Comparison of ENCODE assay signal across 9 cellular contexts in genomic region chr13:79392882-79393563, GRCh38. TPM values are rescaled to one million over a fixed set of nuclear protein-coding genes. Genes with fewer than 3 reads are reported as not detected.
DNase-seq lines count a peak whose midpoint lies in the region; ATAC-seq and TF ChIP-seq lines count a peak whose summit lies in the region.
"Had no signal": no experiment of that assay in that cellular context is flagged by ENCODE, and none has a peak within 500 bp of the region (broad histone marks: within the 10 kb centered on the region; RNA-seq: fewer than 3 reads in every experiment).

No MANE protein-coding gene starts in this region.

- H3K27ac Mint-ChIP-seq in IgD-negative memory B cell (peak overlapping the region; percentile 80 to 98 (median 94)), neural progenitor cell (no peak overlapping the region)
- peak overlapping the region; percentile 74 for H3K27ac Mint-ChIP-seq in activated T-helper 2 cell treated with anti-CD3 and anti-CD28 coated beads, Interferon-gamma antibody, Interleukin-2, Interleukin-4, amounts not matched to agents 10 μg/mL and 5 μg/mL and 100 μg/mL, durations not matched to agents 14 hours and 24 hours and 36 hours

- H3K27me3 Mint-ChIP-seq in IgD-negative memory B cell = no peaks in the 10 kb centered on the region
- no peaks in the 10 kb centered on the region for H3K27me3 Mint-ChIP-seq in activated T-helper 2 cell treated with anti-CD3 and anti-CD28 coated beads, Interferon-gamma antibody, Interleukin-2, Interleukin-4, amounts not matched to agents 10 μg/mL and 5 μg/mL and 100 μg/mL, durations not matched to agents 14 hours and 24 hours and 36 hours (ENCODE audit: low read depth)
- peaks cover 4% of the 10 kb centered on the region for H3K27me3 Mint-ChIP-seq in neural progenitor cell (ENCODE audit: insufficient read depth, low read depth)

- no peak overlapping the region for H2AFZ ChIP-seq in neural progenitor cell (replicated peaks)

- H3K4me1 ChIP-seq in neural progenitor cell (no peaks in the 10 kb centered on the region), ovary (ENCODE audit: insufficient read depth) (peaks cover 2% of the 10 kb centered on the region)

- H3K9me3 Mint-ChIP-seq in IgD-negative memory B cell = peaks cover 0 to 4% (median 3%) of the 10 kb centered on the region in 3 donors
- peaks cover 18% of the 10 kb centered on the region for H3K9me3 Mint-ChIP-seq in activated T-helper 2 cell treated with anti-CD3 and anti-CD28 coated beads, Interferon-gamma antibody, Interleukin-2, Interleukin-4, amounts not matched to agents 10 μg/mL and 5 μg/mL and 100 μg/mL, durations not matched to agents 14 hours and 24 hours and 36 hours
- H3K9me3 Mint-ChIP-seq in neural progenitor cell = peaks cover 74% of the 10 kb centered on the region

- H3K27ac ChIP-seq in neural progenitor cell (peak overlapping the region; percentile 31), ovary (no peak overlapping the region)

- peaks cover 20% of the 10 kb centered on the region for H3K9me3 ChIP-seq in neural progenitor cell (ENCODE audit: low read depth)
- H3K9me3 ChIP-seq in ovary = no peaks in the 10 kb centered on the region
- H3K9me3 ChIP-seq: thyroid gland had no signal

- H3K27me3 ChIP-seq in neural progenitor cell = no peaks in the 10 kb centered on the region
- no peaks in the 10 kb centered on the region for H3K27me3 ChIP-seq in ovary
- H3K27me3 ChIP-seq: thyroid gland had no signal

- H3K4me3 ChIP-seq in neural progenitor cell (no peak overlapping the region), ovary (no peak overlapping the region)
- H3K4me3 ChIP-seq: thyroid gland had no signal

- 90 to 96% (median 91%) methylated on average over 6 of the region's 6 CpGs for WGBS in ovary, 3 donors

- peaks cover 32% of the 10 kb centered on the region for H3F3A ChIP-seq in neural progenitor cell (ENCODE audit: low read depth)

- peaks cover 48% of the 10 kb centered on the region for H4K20me1 ChIP-seq in neural progenitor cell (ENCODE audit: low read depth)

- H3K4me2 ChIP-seq in neural progenitor cell = no peak overlapping the region

- H3K36me3 Mint-ChIP-seq in IgD-negative memory B cell (no peaks in the 10 kb centered on the region), neural progenitor cell (peaks cover 72% of the 10 kb centered on the region)
- peaks cover 56% of the 10 kb centered on the region for H3K36me3 Mint-ChIP-seq in activated T-helper 2 cell treated with anti-CD3 and anti-CD28 coated beads, Interferon-gamma antibody, Interleukin-2, Interleukin-4, amounts not matched to agents 10 μg/mL and 5 μg/mL and 100 μg/mL, durations not matched to agents 14 hours and 24 hours and 36 hours (ENCODE audit: low read depth)

- no peak for TF ChIP-seq POLR2A in ovary (IDR thresholded peaks at IDR 0.05)

- no peak for TF ChIP-seq EP300 in ovary (IDR thresholded peaks at IDR 0.05)

- H3K9ac ChIP-seq in neural progenitor cell = no peak overlapping the region

- intact Hi-C loops in activated T-helper 2 cell treated with anti-CD3 and anti-CD28 coated beads, Interferon-gamma antibody, Interleukin-2, Interleukin-4, amounts not matched to agents 10 μg/mL and 5 μg/mL and 100 μg/mL, durations not matched to agents 14 hours and 24 hours and 36 hours (cut with micrococcal nuclease) = loop anchor here (1.0 to 5.0 kb wide), 7 partner anchors 8 to 736 kb away; partner anchors contain the start of genes NDFIP2, OBI1 and RBM26
- intact Hi-C loops in left ventricle myocardium superior (cut with micrococcal nuclease) (no loop called here), ovary (cut with DNase I) (no loop called here)

- H3K4me3 Mint-ChIP-seq in IgD-negative memory B cell (peak overlapping the region; percentile 70 to 88 (median 82)), neural progenitor cell (no peak overlapping the region)
- peak overlapping the region; percentile 70 for H3K4me3 Mint-ChIP-seq in activated T-helper 2 cell treated with anti-CD3 and anti-CD28 coated beads, Interferon-gamma antibody, Interleukin-2, Interleukin-4, amounts not matched to agents 10 μg/mL and 5 μg/mL and 100 μg/mL, durations not matched to agents 14 hours and 24 hours and 36 hours (ENCODE audit: low read depth)

- peak; percentile 37 for ATAC-seq in GM21367 (IDR thresholded peaks at IDR 0.05; ENCODE audit: unreplicated experiment)
- no peak for ATAC-seq in left ventricle myocardium superior

- DNase-seq in EH (ENCODE audit: low read depth) = peak; percentile 71
- peak; percentile 29 for DNase-seq in activated T-helper 2 cell treated with anti-CD3 and anti-CD28 coated beads, Interferon-gamma antibody, Interleukin-2, Interleukin-4, amounts not matched to agents 10 μg/mL and 5 μg/mL and 100 μg/mL, durations not matched to agents 14 hours and 24 hours and 36 hours (ENCODE audit: low spot score)
- no peak for DNase-seq in neural progenitor cell (ENCODE audit: low spot score)
- no peak for DNase-seq in left ventricle myocardium superior
- no peak for DNase-seq in epidermal melanocyte (ENCODE audit: insufficient read length, low spot score)
- DNase-seq in ovary = no peak

- H3K36me3 ChIP-seq in neural progenitor cell = peaks cover 31% of the 10 kb centered on the region
- no peaks in the 10 kb centered on the region for H3K36me3 ChIP-seq in ovary

- TF ChIP-seq CTCF in neural progenitor cell (IDR thresholded peaks at IDR 0.05) (no peak), ovary (IDR thresholded peaks at IDR 0.05) (no peak)

- H3K4me1 Mint-ChIP-seq in IgD-negative memory B cell = peaks cover 42 to 51% (median 46%) of the 10 kb centered on the region in 3 donors
- peaks cover 55% of the 10 kb centered on the region for H3K4me1 Mint-ChIP-seq in activated T-helper 2 cell treated with anti-CD3 and anti-CD28 coated beads, Interferon-gamma antibody, Interleukin-2, Interleukin-4, amounts not matched to agents 10 μg/mL and 5 μg/mL and 100 μg/mL, durations not matched to agents 14 hours and 24 hours and 36 hours (ENCODE audit: low read depth)
- H3K4me1 Mint-ChIP-seq in neural progenitor cell = no peaks in the 10 kb centered on the region

- peaks cover 98% of the 10 kb centered on the region for H3K79me2 ChIP-seq in neural progenitor cell (ENCODE audit: low read depth)

RNA-seq across cellular contexts. Expression of gene RBM26, which starts 13.0 kb away (rescaled TPM):
- 18.4 TPM for polyA plus RNA-seq in IgD-negative memory B cell
- 93.7 and 94.2 TPM in 2 replicates for total RNA-seq in activated T-helper 2 cell treated with anti-CD3 and anti-CD28 coated beads, Interferon-gamma antibody, Interleukin-2, Interleukin-4, amounts not matched to agents 10 μg/mL and 5 μg/mL and 100 μg/mL, durations not matched to agents 14 hours and 24 hours and 36 hours
- 80.7 and 136 TPM in 2 replicates for total RNA-seq in neural progenitor cell (ENCODE audit: low replicate concordance)
- total RNA-seq in left ventricle myocardium superior = 21.5 TPM
- total RNA-seq in ovary = 10 to 100 TPM; 35.0 to 52.9 (median 43.3) TPM
- 10 to 100 TPM; 19.0 to 35.8 TPM for polyA plus RNA-seq in ovary

Comparison
In these comparisons a context has a peak if more than half of its experiments do, and no peak if none do; other contexts are left out.
1. DNase-seq: peak in EH (single experiment) and activated T-helper 2 cell treated with anti-CD3 and anti-CD28 coated beads, Interferon-gamma antibody, Interleukin-2, Interleukin-4, amounts not matched to agents 10 μg/mL and 5 μg/mL and 100 μg/mL, durations not matched to agents 14 hours and 24 hours and 36 hours (single experiment); none in neural progenitor cell (single experiment), left ventricle myocardium superior (single experiment), epidermal melanocyte (single experiment) and ovary (0 of 5).